ENCODE assay signal across 1 cellular context in the genomic region with DNA sequence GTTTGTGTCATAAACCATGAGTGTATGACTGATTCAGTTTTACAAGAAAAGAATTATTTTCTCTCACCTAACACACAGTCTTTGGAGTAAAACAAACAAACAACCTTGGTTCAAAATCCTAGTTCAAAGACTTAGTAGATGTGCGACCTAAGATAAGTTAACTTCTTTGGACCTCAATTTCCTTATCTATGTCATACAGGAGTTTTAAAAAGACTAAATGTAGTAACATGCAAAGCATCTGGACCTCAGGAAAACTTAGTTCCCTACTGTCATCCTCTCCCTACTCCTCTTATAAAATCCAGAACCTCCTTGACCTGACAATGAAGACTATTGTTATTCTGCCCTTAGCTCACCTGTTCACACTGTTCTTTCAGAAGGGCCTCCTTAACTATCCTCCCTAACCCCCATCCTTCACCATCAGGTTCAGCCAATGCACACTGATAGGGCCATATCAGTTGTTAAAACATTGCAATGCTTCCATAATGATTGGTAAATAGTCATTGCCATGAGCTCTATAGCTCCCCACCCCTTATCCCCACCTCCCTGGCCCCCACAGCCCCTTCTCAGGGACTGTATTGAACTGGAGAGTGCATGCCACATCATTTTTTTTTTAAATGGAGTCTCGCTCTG.
TF ChIP-seq lines count a peak whose summit lies in the region.

No MANE protein-coding gene starts in this region.

TF ChIP-seq in K562, 482 proteins besides CTCF, POLR2A, EP300 and RAD21 (continued from another document):
- TF ChIP-seq, protein P1, sequence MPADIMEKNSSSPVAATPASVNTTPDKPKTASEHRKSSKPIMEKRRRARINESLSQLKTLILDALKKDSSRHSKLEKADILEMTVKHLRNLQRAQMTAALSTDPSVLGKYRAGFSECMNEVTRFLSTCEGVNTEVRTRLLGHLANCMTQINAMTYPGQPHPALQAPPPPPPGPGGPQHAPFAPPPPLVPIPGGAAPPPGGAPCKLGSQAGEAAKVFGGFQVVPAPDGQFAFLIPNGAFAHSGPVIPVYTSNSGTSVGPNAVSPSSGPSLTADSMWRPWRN (IDR thresholded peaks at IDR 0.05; ENCODE audit: low read depth) = no peak
